In genomic region chr20:37315293-37316110, GRCh38 we compare ENCODE assay signal across 9 cellular contexts. TPM values are rescaled to one million over a fixed set of nuclear protein-coding genes. Genes with fewer than 3 reads are reported as not detected.
DNase-seq lines count a peak whose midpoint lies in the region; ATAC-seq, FAIRE-seq and TF ChIP-seq lines count a peak whose summit lies in the region.
"Had no signal": no experiment of that assay in that cellular context is flagged by ENCODE, and none has a peak within 500 bp of the region (broad histone marks: within the 10 kb centered on the region; RNA-seq: fewer than 3 reads in every experiment).

No MANE protein-coding gene starts in this region.

- H3K27me3 ChIP-seq in DND-41 (ENCODE audit: insufficient read depth, low read length, poor library complexity) (no peaks in the 10 kb centered on the region), SJSA1 (replicated peaks) (no peaks in the 10 kb centered on the region), skeletal muscle tissue (ENCODE audit: control insufficient read depth in 3 of 3, insufficient read depth in 3 of 3, low read length in 3 of 3) (no peaks in the 10 kb centered on the region)

- H3K9ac ChIP-seq in DND-41 (ENCODE audit: low read depth, low read length) (no peak overlapping the region), skeletal muscle tissue (ENCODE audit: low read depth in 1 of 3, low read length in 3 of 3) (peak overlapping the region; percentile 28 to 51 (median 32))

- no peak for TF ChIP-seq CTCF in DND-41 (IDR thresholded peaks at IDR 0.05; ENCODE audit: borderline replicate concordance, extremely low read depth, low read length, poor library complexity, severe bottlenecking)

- H2AFZ ChIP-seq in DND-41 (ENCODE audit: low read depth, low read length): no peak overlapping the region

- peaks cover 61% of the 10 kb centered on the region for H3K36me3 ChIP-seq in DND-41 (ENCODE audit: insufficient read depth, low read length)
- peaks cover 56% of the 10 kb centered on the region for H3K36me3 ChIP-seq in SJSA1
- peaks cover 23 to 33% (median 26%) of the 10 kb centered on the region in 3 donors for H3K36me3 ChIP-seq in skeletal muscle tissue (ENCODE audit: control insufficient read depth in 3 of 3, insufficient read depth in 3 of 3, low read length in 3 of 3)

- peaks cover 10% of the 10 kb centered on the region; the same call in 1 of the 2 replicates for H3K4me1 ChIP-seq in DND-41 (ENCODE audit: insufficient read depth, low read length)
- H3K4me1 ChIP-seq in SJSA1 (replicated peaks): peaks cover 32% of the 10 kb centered on the region
- H3K4me1 ChIP-seq in skeletal muscle tissue (ENCODE audit: control insufficient read depth in 3 of 3, insufficient read depth in 3 of 3, low read length in 3 of 3): peaks cover 19 to 30% (median 24%) of the 10 kb centered on the region in 3 donors

- H3K4me2 ChIP-seq in DND-41 (ENCODE audit: insufficient read depth, low read length): no peak overlapping the region

- FAIRE-seq in frontal cortex (lab: Jason Lieb, UNC): no peak

- DNase-seq in DND-41 (no peak), SJSA1 (ENCODE audit: low read depth in 1 of 2, low spot score in 2 of 2) (no peak), cardiac septum (ENCODE audit: low spot score) (peak; percentile 81), T-helper 9 cell (no peak), KBM-7 (no peak), frontal cortex (ENCODE audit: low spot score in 2 of 2) (no peak)

- H3K27ac ChIP-seq in DND-41 (ENCODE audit: low read length) (peak overlapping the region; percentile 34; the same call in 1 of the 2 replicates), SJSA1 (peak overlapping the region; percentile 35; the same call in 1 of the 2 replicates), skeletal muscle tissue (ENCODE audit: low read depth, low read length) (peak overlapping the region; percentile 49)

- H4K20me1 ChIP-seq in DND-41 (ENCODE audit: insufficient read depth, low read length): peaks cover 44% of the 10 kb centered on the region

- intact Hi-C loops in cardiac septum (cut with DNase I): no loop called here

- in situ Hi-C loops in KBM-7 (cut with MboI; ENCODE audit: low pct_unique_long_range_greater_than_20kb, low sequenced_read_pairs): no loop called here

- H3K4me3 ChIP-seq in DND-41 (ENCODE audit: low read depth in 1 of 2, low read length in 2 of 2): no peak overlapping the region
- H3K4me3 ChIP-seq in SJSA1: no peak overlapping the region
- H3K4me3 ChIP-seq in skeletal muscle tissue (ENCODE audit: low read length in 3 of 3): no peak overlapping the region

- H3K9me3 ChIP-seq in DND-41 (ENCODE audit: insufficient read depth, low read length, severe bottlenecking): no peaks in the 10 kb centered on the region
- no peaks in the 10 kb centered on the region for H3K9me3 ChIP-seq in SJSA1 (replicated peaks)
- no peaks in the 10 kb centered on the region for H3K9me3 ChIP-seq in skeletal muscle tissue (ENCODE audit: control insufficient read depth in 3 of 3, low read length in 3 of 3)

- ATAC-seq in DND-41 (ENCODE audit: insufficient read depth, low read depth) (no peak), GM21723 (IDR thresholded peaks at IDR 0.05; ENCODE audit: unreplicated experiment) (peak; percentile 42)
- ATAC-seq: HCT116 had no signal

- H3K79me2 ChIP-seq in DND-41 (ENCODE audit: insufficient read depth, low read length): peaks cover 21% of the 10 kb centered on the region

RNA-seq across cellular contexts. Expression of gene MANBAL, which starts 26.0 kb away (rescaled TPM):
- 16.2 and 19.6 TPM in 2 replicates for total RNA-seq in SJSA1 (2014; rRNA removed; shearing (Covaris generic))
- 20.5 TPM for total RNA-seq in cardiac septum
- 12.0 TPM for total RNA-seq in skeletal muscle tissue
- 14.7 TPM for total RNA-seq in frontal cortex

RNA-seq across cellular contexts. Expression of gene SRC, which starts 30.4 kb away (rescaled TPM):
- total RNA-seq in SJSA1 (2014; rRNA removed; shearing (Covaris generic)): 7.6 and 9.4 TPM in 2 replicates
- total RNA-seq in cardiac septum (5.0 TPM), skeletal muscle tissue (7.8 TPM), frontal cortex (20.8 TPM)

RNA-seq across cellular contexts. Expression of gene GHRH, which starts 53.9 kb away (rescaled TPM):
- not detected in 2 replicates for total RNA-seq in SJSA1 (2014; rRNA removed; shearing (Covaris generic))
- not detected for total RNA-seq in cardiac septum
- not detected for total RNA-seq in skeletal muscle tissue
- not detected for total RNA-seq in frontal cortex
